22 cellular contexts compared by ENCODE assay signal in genomic region chr11:78262710-78263109, GRCh38.
"Had no signal": no experiment of that assay in that cellular context is flagged by ENCODE, and none has a peak within 500 bp of the region (broad histone marks: within the 10 kb centered on the region; RNA-seq: fewer than 3 reads in every experiment).

No MANE protein-coding gene starts in this region.

- H3K27me3 Mint-ChIP-seq: activated B cell treated with CpG ODN at 0.5 μM for 24 hours; activated CD4-positive, alpha-beta memory T cell treated with anti-CD3 and anti-CD28 coated beads, Interleukin-2, amount 10 ng/mL, durations not matched to agents 7 days and 5 days; activated naive CD4-positive, alpha-beta T cell treated with anti-CD3 and anti-CD28 coated beads, Interleukin-2, amount 10 ng/mL, durations not matched to agents 7 days and 5 days; activated naive CD8-positive, alpha-beta T cell treated with anti-CD3 and anti-CD28 coated beads, Interleukin-2, amount 50 U/mL, for 24 hours had no signal

- H3K9me3 ChIP-seq: ascending aorta, gastroesophageal sphincter, prostate gland, SK-N-SH, stomach, testis, upper lobe of left lung had no signal

- H3K27ac ChIP-seq: gastroesophageal sphincter, prostate gland, skin epidermis, stomach, testis, upper lobe of left lung had no signal

- H3K4me3 Mint-ChIP-seq: activated B cell treated with CpG ODN at 0.5 μM for 24 hours; activated CD4-positive, alpha-beta memory T cell treated with anti-CD3 and anti-CD28 coated beads, Interleukin-2, amount 10 ng/mL, durations not matched to agents 7 days and 5 days; activated naive CD4-positive, alpha-beta T cell treated with anti-CD3 and anti-CD28 coated beads, Interleukin-2, amount 10 ng/mL, durations not matched to agents 7 days and 5 days; activated naive CD8-positive, alpha-beta T cell treated with anti-CD3 and anti-CD28 coated beads, Interleukin-2, amount 50 U/mL, for 24 hours; neural crest cell; stimulated activated effector memory CD8-positive, alpha-beta T cell treated with anti-CD3 and anti-CD28 coated beads, Interleukin-12 subunit alpha, Interleukin-12 subunit beta, amount 100 ng/mL, for 72 hours had no signal

- H3K9me3 Mint-ChIP-seq: activated B cell treated with CpG ODN at 0.5 μM for 24 hours; activated CD4-positive, alpha-beta memory T cell treated with anti-CD3 and anti-CD28 coated beads, Interleukin-2, amount 10 ng/mL, durations not matched to agents 7 days and 5 days; activated naive CD4-positive, alpha-beta T cell treated with anti-CD3 and anti-CD28 coated beads, Interleukin-2, amount 10 ng/mL, durations not matched to agents 7 days and 5 days; activated naive CD8-positive, alpha-beta T cell treated with anti-CD3 and anti-CD28 coated beads, Interleukin-2, amount 50 U/mL, for 24 hours; neural crest cell; stimulated activated effector memory CD8-positive, alpha-beta T cell treated with anti-CD3 and anti-CD28 coated beads, Interleukin-12 subunit alpha, Interleukin-12 subunit beta, amount 100 ng/mL, for 72 hours had no signal

- H3K36me3 ChIP-seq: ascending aorta, gastroesophageal sphincter, prostate gland, stomach, upper lobe of left lung had no signal

- H3K4me1 Mint-ChIP-seq: activated B cell treated with CpG ODN at 0.5 μM for 24 hours; activated naive CD4-positive, alpha-beta T cell treated with anti-CD3 and anti-CD28 coated beads, Interleukin-2, amount 10 ng/mL, durations not matched to agents 7 days and 5 days; activated naive CD8-positive, alpha-beta T cell treated with anti-CD3 and anti-CD28 coated beads, Interleukin-2, amount 50 U/mL, for 24 hours; stimulated activated effector memory CD8-positive, alpha-beta T cell treated with anti-CD3 and anti-CD28 coated beads, Interleukin-12 subunit alpha, Interleukin-12 subunit beta, amount 100 ng/mL, for 72 hours had no signal

- H3K27me3 ChIP-seq: ascending aorta, gastroesophageal sphincter, stomach, testis, upper lobe of left lung had no signal

- H3K36me3 Mint-ChIP-seq: activated naive CD4-positive, alpha-beta T cell treated with anti-CD3 and anti-CD28 coated beads, Interleukin-2, amount 10 ng/mL, durations not matched to agents 7 days and 5 days; stimulated activated effector memory CD8-positive, alpha-beta T cell treated with anti-CD3 and anti-CD28 coated beads, Interleukin-12 subunit alpha, Interleukin-12 subunit beta, amount 100 ng/mL, for 72 hours had no signal

- DNase-seq: activated B cell treated with CpG ODN at 0.5 μM for 24 hours; activated CD4-positive, alpha-beta memory T cell treated with anti-CD3 and anti-CD28 coated beads, Interleukin-2, amount 10 ng/mL, durations not matched to agents 7 days and 5 days; activated CD4-positive, alpha-beta T cell treated with anti-CD3 and anti-CD28 coated beads for 48 hours; activated naive CD4-positive, alpha-beta T cell treated with anti-CD3 and anti-CD28 coated beads, Interleukin-2, amount 10 ng/mL, durations not matched to agents 7 days and 5 days; activated naive CD8-positive, alpha-beta T cell treated with anti-CD3 and anti-CD28 coated beads, Interleukin-2, amount 50 U/mL, for 24 hours; activated T-cell treated with anti-CD3 and anti-CD28 coated beads, Interleukin-2, amount 50 U/mL, for 1 hour; cortex of kidney; erythroblast; left colon; right cardiac atrium; SK-N-SH; stimulated activated CD4-positive, alpha-beta T cell treated with anti-CD3 and anti-CD28 coated beads, Interleukin-4, amount 100 ng/mL, for 24 hours; stomach; testis; upper lobe of left lung had no signal

- H3K4me1 ChIP-seq: prostate gland had no signal

- H3K27ac Mint-ChIP-seq: activated B cell treated with CpG ODN at 0.5 μM for 24 hours; activated CD4-positive, alpha-beta memory T cell treated with anti-CD3 and anti-CD28 coated beads, Interleukin-2, amount 10 ng/mL, durations not matched to agents 7 days and 5 days; activated naive CD4-positive, alpha-beta T cell treated with anti-CD3 and anti-CD28 coated beads, Interleukin-2, amount 10 ng/mL, durations not matched to agents 7 days and 5 days; activated naive CD8-positive, alpha-beta T cell treated with anti-CD3 and anti-CD28 coated beads, Interleukin-2, amount 50 U/mL, for 24 hours; stimulated activated effector memory CD8-positive, alpha-beta T cell treated with anti-CD3 and anti-CD28 coated beads, Interleukin-12 subunit alpha, Interleukin-12 subunit beta, amount 100 ng/mL, for 72 hours had no signal

- H3K4me3 ChIP-seq: ascending aorta, gastroesophageal sphincter, lung, prostate gland, skin epidermis, stomach, testis, upper lobe of left lung had no signal

- ATAC-seq: activated naive CD8-positive, alpha-beta T cell treated with anti-CD3 and anti-CD28 coated beads, Interleukin-2, amount 50 U/mL, for 24 hours; gastroesophageal sphincter; left colon; stimulated activated effector memory CD8-positive, alpha-beta T cell treated with anti-CD3 and anti-CD28 coated beads, Interleukin-12 subunit alpha, Interleukin-12 subunit beta, amount 100 ng/mL, for 72 hours had no signal
